ENCODE assay signal across 12 cellular contexts in genomic region chr1:54774820-54775498, GRCh38. TPM values are rescaled to one million over a fixed set of nuclear protein-coding genes. Genes with fewer than 3 reads are reported as not detected.
DNase-seq lines count a peak whose midpoint lies in the region; TF ChIP-seq lines count a peak whose summit lies in the region.
"Had no signal": no experiment of that assay in that cellular context is flagged by ENCODE, and none has a peak within 500 bp of the region (broad histone marks: within the 10 kb centered on the region; RNA-seq: fewer than 3 reads in every experiment).

No MANE protein-coding gene starts in this region.

- H3K4me3 ChIP-seq in epithelial cell of esophagus (ENCODE audit: low read length) (no peak overlapping the region), uterus (no peak overlapping the region)
- H3K4me3 ChIP-seq: coronary artery, tibial nerve had no signal

- no peak overlapping the region for H3K4me3 Mint-ChIP-seq in activated T-helper 2 cell treated with anti-CD3 and anti-CD28 coated beads, Interferon-gamma antibody, Interleukin-2, Interleukin-4, amounts not matched to agents 10 μg/mL and 5 μg/mL and 100 μg/mL, durations not matched to agents 14 hours and 24 hours and 36 hours (ENCODE audit: low read depth)

- H3K27ac Mint-ChIP-seq in activated T-helper 2 cell treated with anti-CD3 and anti-CD28 coated beads, Interferon-gamma antibody, Interleukin-2, Interleukin-4, amounts not matched to agents 10 μg/mL and 5 μg/mL and 100 μg/mL, durations not matched to agents 14 hours and 24 hours and 36 hours: no peak overlapping the region

- no peaks in the 10 kb centered on the region for H3K9me3 ChIP-seq in uterus
- H3K9me3 ChIP-seq: tibial nerve had no signal

- H3K27ac ChIP-seq in uterus: no peak overlapping the region
- H3K27ac ChIP-seq: coronary artery, tibial nerve had no signal

- no peaks in the 10 kb centered on the region for H3K27me3 Mint-ChIP-seq in activated T-helper 2 cell treated with anti-CD3 and anti-CD28 coated beads, Interferon-gamma antibody, Interleukin-2, Interleukin-4, amounts not matched to agents 10 μg/mL and 5 μg/mL and 100 μg/mL, durations not matched to agents 14 hours and 24 hours and 36 hours (ENCODE audit: low read depth)

- no peaks in the 10 kb centered on the region for H3K4me1 ChIP-seq in uterus
- H3K4me1 ChIP-seq: tibial nerve had no signal

- H3K4me1 Mint-ChIP-seq in activated T-helper 2 cell treated with anti-CD3 and anti-CD28 coated beads, Interferon-gamma antibody, Interleukin-2, Interleukin-4, amounts not matched to agents 10 μg/mL and 5 μg/mL and 100 μg/mL, durations not matched to agents 14 hours and 24 hours and 36 hours (ENCODE audit: low read depth): no peaks in the 10 kb centered on the region

- no peak for TF ChIP-seq POLR2A in uterus (IDR thresholded peaks at IDR 0.05)

- no peaks in the 10 kb centered on the region for H3K9me3 Mint-ChIP-seq in activated T-helper 2 cell treated with anti-CD3 and anti-CD28 coated beads, Interferon-gamma antibody, Interleukin-2, Interleukin-4, amounts not matched to agents 10 μg/mL and 5 μg/mL and 100 μg/mL, durations not matched to agents 14 hours and 24 hours and 36 hours

- TF ChIP-seq CTCF in epithelial cell of esophagus (IDR thresholded peaks at IDR 0.05; ENCODE audit: insufficient read depth, low read depth, low read length, missing control alignments): no peak
- no peak for TF ChIP-seq CTCF in uterus (IDR thresholded peaks at IDR 0.05)

- no peaks in the 10 kb centered on the region for H3K27me3 ChIP-seq in uterus

- intact Hi-C loops in uterus (cut with DNase I; ENCODE audit: low total_unique reads): no loop called here
- intact Hi-C loops in activated T-helper 2 cell treated with anti-CD3 and anti-CD28 coated beads, Interferon-gamma antibody, Interleukin-2, Interleukin-4, amounts not matched to agents 10 μg/mL and 5 μg/mL and 100 μg/mL, durations not matched to agents 14 hours and 24 hours and 36 hours (cut with micrococcal nuclease): no loop called here

- no peaks in the 10 kb centered on the region for H3K36me3 Mint-ChIP-seq in activated T-helper 2 cell treated with anti-CD3 and anti-CD28 coated beads, Interferon-gamma antibody, Interleukin-2, Interleukin-4, amounts not matched to agents 10 μg/mL and 5 μg/mL and 100 μg/mL, durations not matched to agents 14 hours and 24 hours and 36 hours (ENCODE audit: low read depth)

- H3K36me3 ChIP-seq in uterus: no peaks in the 10 kb centered on the region
- H3K36me3 ChIP-seq: tibial nerve had no signal

- peak; percentile 13 for DNase-seq in stimulated activated CD4-positive, alpha-beta T cell treated with anti-CD3 and anti-CD28 coated beads, Interleukin-15, amount 100 ng/mL, for 24 hours
- DNase-seq in stimulated activated CD4-positive, alpha-beta T cell treated with anti-CD3 and anti-CD28 coated beads, Interleukin-4, amount 100 ng/mL, for 4 hours: no peak
- DNase-seq in NCI-H82 treated with DMSO at 0.1 percent for 48 hours (lab: John Stamatoyannopoulos, UW; ENCODE audit: unreplicated experiment): peak; percentile 96
- peak; percentile 30 for DNase-seq in epithelial cell of esophagus (ENCODE audit: low read depth)
- DNase-seq in uterus: no peak
- DNase-seq in OCI-M2 (lab: John Stamatoyannopoulos, UW; ENCODE audit: unreplicated experiment): no peak
- DNase-seq in activated T-helper 2 cell treated with anti-CD3 and anti-CD28 coated beads, Interferon-gamma antibody, Interleukin-2, Interleukin-4, amounts not matched to agents 10 μg/mL and 5 μg/mL and 100 μg/mL, durations not matched to agents 14 hours and 24 hours and 36 hours (ENCODE audit: low spot score): no peak
- no peak for DNase-seq in NOMO-1 treated with dmso at 0.1 percent for 144 hours (lab: John Stamatoyannopoulos, UW; ENCODE audit: unreplicated experiment)
- DNase-seq: NCI-H526 treated with DMSO at 0.1 percent for 48 hours had no signal

RNA-seq across cellular contexts. Expression of gene PARS2, which starts 10.6 kb away (rescaled TPM):
- 10 to 100 TPM in 1 of 4 donors, 1 to 10 TPM in 3; 3.5 to 17.7 (median 7.2) TPM for total RNA-seq in uterus
- 6.1 and 6.4 TPM in 2 replicates for total RNA-seq in activated T-helper 2 cell treated with anti-CD3 and anti-CD28 coated beads, Interferon-gamma antibody, Interleukin-2, Interleukin-4, amounts not matched to agents 10 μg/mL and 5 μg/mL and 100 μg/mL, durations not matched to agents 14 hours and 24 hours and 36 hours

RNA-seq across cellular contexts. Expression of gene TTC22, which starts 26.2 kb away (rescaled TPM):
- total RNA-seq in uterus: 1 to 10 TPM in 2 of 4 donors, not detected in 2; 3.2 to 5.3 TPM
- 0.76 and 1.3 TPM in 2 replicates for total RNA-seq in activated T-helper 2 cell treated with anti-CD3 and anti-CD28 coated beads, Interferon-gamma antibody, Interleukin-2, Interleukin-4, amounts not matched to agents 10 μg/mL and 5 μg/mL and 100 μg/mL, durations not matched to agents 14 hours and 24 hours and 36 hours
- total RNA-seq: mesenteric fat pad, tibial nerve had no signal

RNA-seq across cellular contexts. Expression of gene TTC4, which starts 59.3 kb away (rescaled TPM):
- 10 to 100 TPM in 3 of 4 donors, 1 to 10 TPM in 1; 5.9 to 43.4 (median 19.0) TPM for total RNA-seq in uterus
- 36.6 and 38.2 TPM in 2 replicates for total RNA-seq in activated T-helper 2 cell treated with anti-CD3 and anti-CD28 coated beads, Interferon-gamma antibody, Interleukin-2, Interleukin-4, amounts not matched to agents 10 μg/mL and 5 μg/mL and 100 μg/mL, durations not matched to agents 14 hours and 24 hours and 36 hours

Comparison
In these comparisons a context has a peak if more than half of its experiments do, and no peak if none do; other contexts are left out.
1. DNase-seq: peak in stimulated activated CD4-positive, alpha-beta T cell treated with anti-CD3 and anti-CD28 coated beads, Interleukin-15, amount 100 ng/mL, for 24 hours (single experiment), NCI-H82 treated with DMSO at 0.1 percent for 48 hours (single experiment) and epithelial cell of esophagus (single experiment); none in stimulated activated CD4-positive, alpha-beta T cell treated with anti-CD3 and anti-CD28 coated beads, Interleukin-4, amount 100 ng/mL, for 4 hours (0 of 2), uterus (0 of 2), OCI-M2 (single experiment), activated T-helper 2 cell treated with anti-CD3 and anti-CD28 coated beads, Interferon-gamma antibody, Interleukin-2, Interleukin-4, amounts not matched to agents 10 μg/mL and 5 μg/mL and 100 μg/mL, durations not matched to agents 14 hours and 24 hours and 36 hours (single experiment) and NOMO-1 treated with dmso at 0.1 percent for 144 hours (single experiment).